In the genomic region with DNA sequence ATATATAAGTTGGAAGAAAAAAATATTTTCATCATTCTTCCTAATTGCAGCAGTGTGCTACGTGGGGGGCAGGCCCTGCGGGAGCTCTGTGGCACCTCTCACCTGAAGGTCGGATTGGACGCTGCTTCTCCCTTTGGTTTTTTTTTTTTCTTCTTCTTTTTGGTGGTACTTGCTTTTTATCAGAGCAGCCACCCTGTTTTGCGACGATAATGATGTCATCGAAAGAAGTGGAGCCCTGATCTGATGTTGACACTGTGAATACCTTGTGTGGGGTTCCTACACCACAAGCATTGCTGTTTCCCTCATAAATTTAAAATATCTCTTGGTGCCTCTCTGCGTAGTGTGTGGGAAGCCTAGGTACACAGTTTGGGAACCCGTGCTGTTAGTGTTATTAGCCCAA, we compare ENCODE assay signal across 19 cellular contexts. TPM values are rescaled to one million over a fixed set of nuclear protein-coding genes. Genes with fewer than 3 reads are reported as not detected.
DNase-seq lines count a peak whose midpoint lies in the region; ATAC-seq, FAIRE-seq and TF ChIP-seq lines count a peak whose summit lies in the region.
"Had no signal": no experiment of that assay in that cellular context is flagged by ENCODE, and none has a peak within 500 bp of the region (broad histone marks: within the 10 kb centered on the region; RNA-seq: fewer than 3 reads in every experiment).

No MANE protein-coding gene starts in this region.

- H3K27ac Mint-ChIP-seq in activated naive CD4-positive, alpha-beta T cell treated with anti-CD3 and anti-CD28 coated beads for 36 hours = peak overlapping the region; percentile 9
- no peak overlapping the region for H3K27ac Mint-ChIP-seq in activated naive CD4-positive, alpha-beta T cell treated with anti-CD3 and anti-CD28 coated beads, Interleukin-2, amount 10 ng/mL, durations not matched to agents 7 days and 5 days
- H3K27ac Mint-ChIP-seq in T-helper 17 cell = peak overlapping the region; percentile 75
- H3K27ac Mint-ChIP-seq in central memory CD8-positive, alpha-beta T cell (ENCODE audit: low read depth) = peak overlapping the region; percentile 71

- peak overlapping the region; percentile 11 for H3K27ac ChIP-seq in smooth muscle cell (ENCODE audit: low read depth)
- H3K27ac ChIP-seq: KMS-11, parathyroid adenoma, sigmoid colon, vagina had no signal

- H3K4me3 ChIP-seq in smooth muscle cell = no peak overlapping the region
- H3K4me3 ChIP-seq: HAP-1, sigmoid colon, vagina had no signal

- H3K4me3 Mint-ChIP-seq in activated naive CD4-positive, alpha-beta T cell treated with anti-CD3 and anti-CD28 coated beads for 36 hours = no peak overlapping the region
- no peak overlapping the region for H3K4me3 Mint-ChIP-seq in activated naive CD4-positive, alpha-beta T cell treated with anti-CD3 and anti-CD28 coated beads, Interleukin-2, amount 10 ng/mL, durations not matched to agents 7 days and 5 days
- H3K4me3 Mint-ChIP-seq in T-helper 17 cell = peak overlapping the region; percentile 9
- H3K4me3 Mint-ChIP-seq in central memory CD8-positive, alpha-beta T cell = peak overlapping the region; percentile 37

- WGBS in smooth muscle cell (ENCODE audit: low lambda C conversion rate) = 89% methylated on average over 9 of the region's 9 CpGs

- TF ChIP-seq CTCF in smooth muscle cell (IDR thresholded peaks at IDR 0.05; ENCODE audit: borderline replicate concordance, insufficient read depth, poor library complexity, severe bottlenecking) = no peak

- no peak overlapping the region for H3K9ac ChIP-seq in smooth muscle cell (ENCODE audit: low read depth)
- H3K9ac ChIP-seq: KMS-11, parathyroid adenoma had no signal

- H3K9me3 Mint-ChIP-seq in activated naive CD4-positive, alpha-beta T cell treated with anti-CD3 and anti-CD28 coated beads for 36 hours = no peaks in the 10 kb centered on the region
- H3K9me3 Mint-ChIP-seq in activated naive CD4-positive, alpha-beta T cell treated with anti-CD3 and anti-CD28 coated beads, Interleukin-2, amount 10 ng/mL, durations not matched to agents 7 days and 5 days = no peaks in the 10 kb centered on the region
- no peaks in the 10 kb centered on the region for H3K9me3 Mint-ChIP-seq in central memory CD8-positive, alpha-beta T cell

- CTCF ChIA-PET in activated naive CD4-positive, alpha-beta T cell treated with anti-CD3 and anti-CD28 coated beads for 36 hours (lab: Charles Lee) = interaction anchor here (0.7 kb wide), 1 partner anchor 69 kb away, joined by 3 read pairs; no protein-coding TSS in a partner anchor
- CTCF ChIA-PET in activated naive CD4-positive, alpha-beta T cell treated with anti-CD3 and anti-CD28 coated beads, Interleukin-2, amount 10 ng/mL, durations not matched to agents 7 days and 5 days (lab: Charles Lee) = no interaction called here

- no peaks in the 10 kb centered on the region for H3K36me3 ChIP-seq in smooth muscle cell (ENCODE audit: low read depth)
- H3K36me3 ChIP-seq: HAP-1, sigmoid colon, vagina had no signal

- peaks cover 4% of the 10 kb centered on the region for H3K4me1 ChIP-seq in smooth muscle cell (ENCODE audit: low read depth)
- H3K4me1 ChIP-seq: parathyroid adenoma had no signal

- no peak for FAIRE-seq in GM12892 (lab: Jason Lieb, UNC)

- intact Hi-C loops in activated naive CD4-positive, alpha-beta T cell treated with anti-CD3 and anti-CD28 coated beads for 36 hours (cut with micrococcal nuclease) = loop anchor here (10.0 kb wide), 1 partner anchor 1067 kb away; no protein-coding TSS in a partner anchor

- H3K4me1 Mint-ChIP-seq in activated naive CD4-positive, alpha-beta T cell treated with anti-CD3 and anti-CD28 coated beads for 36 hours (ENCODE audit: low read depth) = peaks cover 84% of the 10 kb centered on the region
- peaks cover 77% of the 10 kb centered on the region for H3K4me1 Mint-ChIP-seq in activated naive CD4-positive, alpha-beta T cell treated with anti-CD3 and anti-CD28 coated beads, Interleukin-2, amount 10 ng/mL, durations not matched to agents 7 days and 5 days
- peaks cover 67% of the 10 kb centered on the region for H3K4me1 Mint-ChIP-seq in T-helper 17 cell
- peaks cover 87% of the 10 kb centered on the region for H3K4me1 Mint-ChIP-seq in central memory CD8-positive, alpha-beta T cell

- H3K36me3 Mint-ChIP-seq in activated naive CD4-positive, alpha-beta T cell treated with anti-CD3 and anti-CD28 coated beads for 36 hours (ENCODE audit: low read depth) = peaks cover 8% of the 10 kb centered on the region
- H3K36me3 Mint-ChIP-seq in activated naive CD4-positive, alpha-beta T cell treated with anti-CD3 and anti-CD28 coated beads, Interleukin-2, amount 10 ng/mL, durations not matched to agents 7 days and 5 days = peaks cover 18% of the 10 kb centered on the region
- H3K36me3 Mint-ChIP-seq in T-helper 17 cell (ENCODE audit: low read depth) = no peaks in the 10 kb centered on the region
- peaks cover 25% of the 10 kb centered on the region for H3K36me3 Mint-ChIP-seq in central memory CD8-positive, alpha-beta T cell (ENCODE audit: insufficient read depth)

- peaks cover 99% of the 10 kb centered on the region for H3K79me2 ChIP-seq in smooth muscle cell (ENCODE audit: low read depth)

- H3K27me3 ChIP-seq in smooth muscle cell (ENCODE audit: low read depth) = no peaks in the 10 kb centered on the region
- H3K27me3 ChIP-seq: sigmoid colon, vagina had no signal

- DNase-seq in activated naive CD4-positive, alpha-beta T cell treated with anti-CD3 and anti-CD28 coated beads for 36 hours = no peak
- DNase-seq in activated naive CD4-positive, alpha-beta T cell treated with anti-CD3 and anti-CD28 coated beads, Interleukin-2, amount 10 ng/mL, durations not matched to agents 7 days and 5 days = no peak
- DNase-seq in T-helper 17 cell (no peak), smooth muscle cell (lab: John Stamatoyannopoulos, UW; ENCODE audit: unreplicated experiment) (no peak), GM12892 (ENCODE audit: insufficient read length) (no peak)
- no peak for DNase-seq in central memory CD8-positive, alpha-beta T cell (ENCODE audit: low spot score in 2 of 2)
- DNase-seq: COR-L47, NCI-H1048, NCI-H2081, NCI-H510A, SHP77 treated with DMSO at 0.1 percent for 48 hours, sigmoid colon, T-helper 9 cell had no signal

- H3K9me3 ChIP-seq in T-helper 17 cell (ENCODE audit: control insufficient read depth, low read length, poor library complexity, severe bottlenecking) (no peaks in the 10 kb centered on the region), smooth muscle cell (replicated peaks; ENCODE audit: low read depth) (no peaks in the 10 kb centered on the region)
- H3K9me3 ChIP-seq: HAP-1, sigmoid colon, vagina had no signal

- H3F3A ChIP-seq in smooth muscle cell (ENCODE audit: low read depth) = no peaks in the 10 kb centered on the region

- H4K20me1 ChIP-seq in smooth muscle cell (ENCODE audit: low read depth) = peaks cover 98% of the 10 kb centered on the region

- H2AFZ ChIP-seq in smooth muscle cell (ENCODE audit: low read depth) = no peak overlapping the region
- H2AFZ ChIP-seq: parathyroid adenoma had no signal

- ATAC-seq in T-helper 17 cell (no peak), GM18520 (IDR thresholded peaks at IDR 0.05; ENCODE audit: unreplicated experiment) (no peak), GM19463 (IDR thresholded peaks at IDR 0.05; ENCODE audit: unreplicated experiment) (no peak)
- ATAC-seq in central memory CD8-positive, alpha-beta T cell (replicated peaks; ENCODE audit: extremely low read depth, poor library complexity, severe bottlenecking) = no peak

- H3K27me3 Mint-ChIP-seq in activated naive CD4-positive, alpha-beta T cell treated with anti-CD3 and anti-CD28 coated beads for 36 hours (ENCODE audit: low read depth) = no peaks in the 10 kb centered on the region
- H3K27me3 Mint-ChIP-seq in activated naive CD4-positive, alpha-beta T cell treated with anti-CD3 and anti-CD28 coated beads, Interleukin-2, amount 10 ng/mL, durations not matched to agents 7 days and 5 days = no peaks in the 10 kb centered on the region
- no peaks in the 10 kb centered on the region for H3K27me3 Mint-ChIP-seq in T-helper 17 cell
- no peaks in the 10 kb centered on the region for H3K27me3 Mint-ChIP-seq in central memory CD8-positive, alpha-beta T cell

- no peak overlapping the region for H3K4me2 ChIP-seq in smooth muscle cell
- H3K4me2 ChIP-seq: KMS-11 had no signal

- TF ChIP-seq POLR2A in GM12892 (IDR thresholded peaks at IDR 0.05; ENCODE audit: low read depth, low read length) = no peak

RNA-seq across cellular contexts. Expression of a gene that starts 5.5 kb away (rescaled TPM):
- 10 to 100 TPM; 37.1 to 38.6 TPM for total RNA-seq in activated naive CD4-positive, alpha-beta T cell treated with anti-CD3 and anti-CD28 coated beads for 36 hours
- total RNA-seq in T-helper 17 cell (100 to 1,000 TPM; 107 to 122 TPM), smooth muscle cell (16.9 and 24.6 TPM in 2 replicates)
- 7.9 and 12.3 TPM in 2 replicates for polyA plus RNA-seq in smooth muscle cell
- 24.6 TPM for polyA plus RNA-seq in GM12892 (2012; ENCODE audit: missing spikeins)

Comparison
In these comparisons a context has a peak if more than half of its experiments do, and no peak if none do; other contexts are left out.
1. H3K4me3 Mint-ChIP-seq: peak in T-helper 17 cell (single experiment) and central memory CD8-positive, alpha-beta T cell (single experiment); none in activated naive CD4-positive, alpha-beta T cell treated with anti-CD3 and anti-CD28 coated beads for 36 hours (single experiment) and activated naive CD4-positive, alpha-beta T cell treated with anti-CD3 and anti-CD28 coated beads, Interleukin-2, amount 10 ng/mL, durations not matched to agents 7 days and 5 days (single experiment).